In the genomic region with DNA sequence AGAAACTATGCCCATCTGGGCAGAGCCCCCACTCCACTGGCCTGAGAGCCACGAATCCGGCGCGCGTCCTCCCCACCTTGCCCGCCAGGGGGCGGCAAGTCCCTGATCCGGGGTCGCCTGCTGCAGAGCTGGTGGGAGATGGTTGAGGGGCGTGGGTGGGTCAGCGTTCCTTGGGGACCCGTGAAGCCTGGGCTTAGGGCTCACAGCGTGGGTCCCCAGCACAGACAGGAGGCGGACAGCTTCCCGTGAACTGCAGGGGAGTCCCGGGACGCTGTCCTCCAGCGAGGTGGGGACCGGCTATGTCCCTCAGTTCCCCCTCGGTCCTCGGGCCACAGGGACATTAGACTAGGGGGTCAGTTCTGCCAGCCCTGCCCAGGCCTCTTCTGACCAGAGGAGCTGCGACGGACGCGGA, we compare ENCODE assay signal across 8 cellular contexts. TPM values are rescaled to one million over a fixed set of nuclear protein-coding genes. Genes with fewer than 3 reads are reported as not detected.
DNase-seq lines count a peak whose midpoint lies in the region; ATAC-seq and TF ChIP-seq lines count a peak whose summit lies in the region.

No MANE protein-coding gene starts in this region.

- DNase-seq in Calu3: peak; percentile 78
- peak in 1 of 2 experiments; percentile 75 for DNase-seq in HL-60 (ENCODE audit: low read depth in 1 of 2, low spot score in 1 of 2)
- peak; percentile 83 for DNase-seq in OCI-LY7 (ENCODE audit: low spot score)
- peak; percentile 65 for DNase-seq in activated T-helper 1 cell treated with Interleukin-2 at 50 U/mL for 16 hours (ENCODE audit: low read depth)
- peak; percentile 48 for DNase-seq in fibroblast of gingiva (ENCODE audit: low read depth)
- peak; percentile 74 for DNase-seq in naive B cell
- peak; percentile 35 to 78 (median 67) for DNase-seq in stimulated activated naive CD4-positive, alpha-beta T cell (lab: John Stamatoyannopoulos, UW)

- H3K4me3 ChIP-seq in HL-60 (replicated peaks; ENCODE audit: insufficient read depth, low read length): peak overlapping the region; percentile 83
- H3K4me3 ChIP-seq in OCI-LY7 (ENCODE audit: low read depth, low read length, poor library complexity, severe bottlenecking): peak overlapping the region; percentile 99

- H3K27me3 Mint-ChIP-seq in Calu3 (ENCODE audit: unreplicated experiment) (peaks cover 13% of the 10 kb centered on the region), naive B cell (no peaks in the 10 kb centered on the region)

- BruUV-seq in Calu3 (replicated peaks; lab: Mats Ljungman, UMichigan): no TSS peak
- TSS peak; percentile 92 for BruUV-seq in OCI-LY7 (replicated peaks; lab: Mats Ljungman, UMichigan)

- H3K36me3 Mint-ChIP-seq in Calu3 (ENCODE audit: insufficient read depth, unreplicated experiment): peaks cover 25% of the 10 kb centered on the region
- no peaks in the 10 kb centered on the region for H3K36me3 Mint-ChIP-seq in naive B cell

- ATAC-seq in GM19467 (IDR thresholded peaks at IDR 0.05; ENCODE audit: unreplicated experiment): peak; percentile 56
- peak; percentile 57 to 59 for ATAC-seq in naive B cell (ENCODE audit: low read depth in 2 of 2)

- H3K9me3 Mint-ChIP-seq in Calu3 (ENCODE audit: low read depth, unreplicated experiment) (no peaks in the 10 kb centered on the region), naive B cell (no peaks in the 10 kb centered on the region)

- H3K4me1 ChIP-seq in OCI-LY7 (ENCODE audit: insufficient read depth, low read length, poor library complexity, severe bottlenecking): peaks cover 18% of the 10 kb centered on the region

- H3K4me1 Mint-ChIP-seq in Calu3 (ENCODE audit: low read depth, unreplicated experiment): no peaks in the 10 kb centered on the region
- peaks cover 15 to 27% (median 19%) of the 10 kb centered on the region in 3 donors for H3K4me1 Mint-ChIP-seq in naive B cell

- H3K36me3 ChIP-seq in OCI-LY7 (ENCODE audit: insufficient read depth, low read length): peaks cover 28% of the 10 kb centered on the region

- H4K20me1 ChIP-seq in OCI-LY7 (ENCODE audit: insufficient read depth, low read length): 0 out of 2 replicates have a peak, but pooled peaks cover 6% of the 10 kb centered on the region

- TF ChIP-seq CTCF in Calu3 (IDR thresholded peaks at IDR 0.05; ENCODE audit: unreplicated experiment) (peak; percentile 90), HL-60 (IDR thresholded peaks at IDR 0.05; ENCODE audit: insufficient read depth, low read length) (peak; percentile 81), OCI-LY7 (conservative IDR thresholded peaks at IDR 0.05; ENCODE audit: low read length) (peak; percentile 88)

- H3K79me2 ChIP-seq in OCI-LY7 (ENCODE audit: insufficient read depth, low read depth, low read length): peaks cover 25% of the 10 kb centered on the region

- H3K4me2 ChIP-seq in OCI-LY7 (ENCODE audit: low read length): peak overlapping the region; percentile 97

- POLR2A ChIA-PET in OCI-LY7 (lab: Charles Lee): interaction anchor here (0.6 to 2.4 kb wide), 19 partner anchors 9 to 523 kb away, joined by 3 to 28 read pairs (median 3); partner anchors contain the start of genes FBXO24, LRCH4, MOSPD3 and SLC12A9

- no peaks in the 10 kb centered on the region for H3K9me3 ChIP-seq in OCI-LY7 (ENCODE audit: low read length)

- CTCF ChIA-PET in Calu3 (lab: Charles Lee): interaction anchor here (0.8 to 1.8 kb wide), 16 partner anchors 9 to 487 kb away, joined by 3 to 25 read pairs (median 5); partner anchors contain the start of genes EPHB4, GIGYF1, MOSPD3 and SLC12A9
- CTCF ChIA-PET in OCI-LY7 (lab: Charles Lee; ENCODE audit: unreplicated experiment): interaction anchor here (0.9 to 1.7 kb wide), 6 partner anchors 9 to 483 kb away, joined by 3 to 6 read pairs (median 4); partner anchors contain the start of genes MOSPD3 and SLC12A9

- H3K27me3 ChIP-seq in HL-60 (ENCODE audit: insufficient read depth, poor library complexity, severe bottlenecking): no peaks in the 10 kb centered on the region

- H3K27ac ChIP-seq in HL-60 (replicated peaks): peak overlapping the region; percentile 89
- peak overlapping the region; percentile 88 for H3K27ac ChIP-seq in OCI-LY7 (ENCODE audit: low read depth, low read length, poor library complexity, severe bottlenecking)

- peak overlapping the region; percentile 80 for H3K27ac Mint-ChIP-seq in Calu3 (ENCODE audit: unreplicated experiment)
- H3K27ac Mint-ChIP-seq in naive B cell: peak overlapping the region in 5 of 6 donors; percentile 73 to 94 (median 80)

- intact Hi-C loops in Calu3 (cut with micrococcal nuclease; ENCODE audit: unreplicated experiment): loop anchor here (1.0 kb wide), 1 partner anchor 121 kb away; no protein-coding TSS in a partner anchor
- intact Hi-C loops in OCI-LY7 (cut with micrococcal nuclease; ENCODE audit: unreplicated experiment): loop anchor here (1.0 to 5.0 kb wide), 3 partner anchors 20 to 147 kb away; partner anchors contain the start of gene SLC12A9

- peak overlapping the region; percentile 95 for H3K4me3 Mint-ChIP-seq in Calu3 (ENCODE audit: low read depth, unreplicated experiment)
- peak overlapping the region; percentile 92 to 97 (median 95) for H3K4me3 Mint-ChIP-seq in naive B cell

- H3K9me2 ChIP-seq in OCI-LY7 (ENCODE audit: insufficient read depth, low read length): no peaks in the 10 kb centered on the region

- peak overlapping the region; percentile 81 for H2AFZ ChIP-seq in OCI-LY7 (ENCODE audit: low read length)

RNA-seq across cellular contexts. Expression of gene POP7, which starts 0.6 kb away (rescaled TPM):
- total RNA-seq in Calu3 (2022) (28.2 and 31.9 TPM in 2 replicates), OCI-LY7 (2022) (43.7 and 47.2 TPM in 2 replicates)
- 82.6 and 94.3 TPM in 2 replicates for total RNA-seq in OCI-LY7 (2014; rRNA removed; shearing (Covaris generic))
- polyA plus RNA-seq in naive B cell (ENCODE audit: low read depth in 6 of 6): 10 to 100 TPM; 25.3 to 41.0 (median 34.6) TPM

RNA-seq across cellular contexts. Expression of gene GIGYF1, which starts 11.3 kb away (rescaled TPM):
- total RNA-seq in Calu3 (2022) (29.5 and 30.8 TPM in 2 replicates), OCI-LY7 (2022) (52.0 and 58.8 TPM in 2 replicates)
- 35.7 and 40.2 TPM in 2 replicates for total RNA-seq in OCI-LY7 (2014; rRNA removed; shearing (Covaris generic))
- 1 to 10 TPM in 4 of 6 donors, under 1 TPM in 2; 0.69 to 2.9 (median 1.2) TPM for polyA plus RNA-seq in naive B cell (ENCODE audit: low read depth in 6 of 6)

RNA-seq across cellular contexts. Expression of gene EPO, which starts 14.9 kb away (rescaled TPM):
- total RNA-seq in Calu3 (2022) (not detected in 2 replicates), OCI-LY7 (2022) (not detected in 2 replicates)
- 0.13 TPM in 1 of 2 replicates, not detected in the other for total RNA-seq in OCI-LY7 (2014; rRNA removed; shearing (Covaris generic))
- polyA plus RNA-seq in naive B cell (ENCODE audit: low read depth in 6 of 6): not detected

RNA-seq across cellular contexts. Expression of gene ZAN, which starts 28.0 kb away (rescaled TPM):
- total RNA-seq in Calu3 (2022): not detected in 2 replicates
- total RNA-seq in OCI-LY7 (2014; rRNA removed; shearing (Covaris generic)): not detected in 2 replicates
- not detected in 2 replicates for total RNA-seq in OCI-LY7 (2022)
- polyA plus RNA-seq in naive B cell (ENCODE audit: low read depth in 6 of 6): not detected

RNA-seq across cellular contexts. Expression of gene GNB2, which starts 31.8 kb away (rescaled TPM):
- total RNA-seq in Calu3 (2022): 129 and 134 TPM in 2 replicates
- total RNA-seq in OCI-LY7 (2014; rRNA removed; shearing (Covaris generic)): 59.4 and 80.4 TPM in 2 replicates
- total RNA-seq in OCI-LY7 (2022): 174 and 180 TPM in 2 replicates
- 10 to 100 TPM; 46.2 to 65.4 (median 56.2) TPM for polyA plus RNA-seq in naive B cell (ENCODE audit: low read depth in 6 of 6)
